In the genomic region with DNA sequence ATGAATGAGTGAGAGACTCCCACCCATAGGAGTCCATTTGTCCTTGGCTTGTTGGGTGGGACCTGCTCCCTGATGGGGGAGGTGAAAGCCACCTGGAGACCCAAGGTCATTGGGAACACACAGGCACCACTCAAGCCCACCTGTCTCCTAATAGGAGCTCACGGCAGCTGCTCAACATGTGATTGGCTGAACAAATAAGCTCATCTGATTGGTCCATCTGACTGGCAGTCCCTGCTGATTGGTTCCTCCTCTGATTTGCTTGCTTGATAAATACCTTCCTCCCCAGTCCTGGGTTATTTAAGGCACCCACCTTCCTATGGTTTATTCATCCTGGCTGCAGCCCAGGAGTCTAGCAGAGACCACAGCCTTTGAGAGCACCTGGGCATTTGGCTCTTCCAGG, we compare ENCODE assay signal across 27 cellular contexts.
DNase-seq lines count a peak whose midpoint lies in the region; ATAC-seq, FAIRE-seq and TF ChIP-seq lines count a peak whose summit lies in the region.
"Had no signal": no experiment of that assay in that cellular context is flagged by ENCODE, and none has a peak within 500 bp of the region (broad histone marks: within the 10 kb centered on the region; RNA-seq: fewer than 3 reads in every experiment).

No MANE protein-coding gene starts in this region.

- H3K27ac ChIP-seq in Karpas-422 (ENCODE audit: low read length) = no peak overlapping the region
- no peak overlapping the region for H3K27ac ChIP-seq in K562 (ENCODE audit: extremely low read depth, low read depth, low read length)
- H3K27ac ChIP-seq in testis = no peak overlapping the region
- H3K27ac ChIP-seq: BLaER1 had no signal

- no peak for TF ChIP-seq RAD21 in K562 (CRISPR knock-in tag; conservative IDR thresholded peaks at IDR 0.05 in 1 of 2, IDR thresholded peaks at IDR 0.05 in 1 of 2)

- no peaks in the 10 kb centered on the region for H4K20me1 ChIP-seq in Karpas-422 (ENCODE audit: insufficient read depth, low read depth, low read length)
- H4K20me1 ChIP-seq in K562 (replicated peaks; ENCODE audit: control insufficient read depth, insufficient read depth, low read length) = peaks cover 7% of the 10 kb centered on the region; the same call in 1 of the 2 replicates

- TF ChIP-seq POLR2A in K562 (conservative IDR thresholded peaks at IDR 0.05) (no peak), testis (IDR thresholded peaks at IDR 0.05) (no peak)

- H2AFZ ChIP-seq in Karpas-422 (ENCODE audit: low read length) (no peak overlapping the region), K562 (ENCODE audit: low read depth, low read length) (no peak overlapping the region)

- WGBS in K562 (ENCODE audit: insufficient coverage, low coverage, missing lambda C conversion rate) = 5% methylated on average over 1 of the region's 1 CpG
- WGBS in testis, 2 donors = 55 to 60% methylated on average over 1 of the region's 1 CpG

- no peaks in the 10 kb centered on the region for H3K9me2 ChIP-seq in Karpas-422 (replicated peaks; ENCODE audit: insufficient read depth, low read length)

- H3K4me3 ChIP-seq in Karpas-422 (ENCODE audit: low read length) = no peak overlapping the region
- no peak overlapping the region for H3K4me3 ChIP-seq in K562
- no peak overlapping the region for H3K4me3 ChIP-seq in testis
- H3K4me3 ChIP-seq: BLaER1, GM12878 had no signal

- no peaks in the 10 kb centered on the region for H3K9me3 ChIP-seq in Karpas-422 (ENCODE audit: low read length)
- no peaks in the 10 kb centered on the region for H3K9me3 ChIP-seq in K562 (replicated peaks; ENCODE audit: control insufficient read depth, insufficient read depth, low read depth, low read length)
- H3K9me3 ChIP-seq in testis = no peaks in the 10 kb centered on the region
- H3K9me3 ChIP-seq: BE2C, BLaER1 had no signal

- in situ Hi-C loops in K562 (cut with MboI) = no loop called here

- FAIRE-seq in K562 (lab: Jason Lieb, UNC) = no peak
- FAIRE-seq: A204.1, GM12878, GM12892, GM18507 had no signal

- DNase-seq in NCI-H82 (lab: John Stamatoyannopoulos, UW) (peak; percentile 14), NCI-H82 treated with DMSO at 0.1 percent for 48 hours (lab: John Stamatoyannopoulos, UW; ENCODE audit: unreplicated experiment) (no peak), Karpas-422 (peak; percentile 57), K562 (ENCODE audit: extremely low read depth in 1 of 4, low spot score in 3 of 4) (peak; percentile 4 to 42 (median 36)), testis (peak; percentile 18), HuH-7.5 (ENCODE audit: low spot score) (no peak)
- DNase-seq: 8988T; ACHN; BE2C; C1 segment of cervical spinal cord; CD4-positive, alpha-beta memory T cell; CD4-positive, CD25-positive, alpha-beta regulatory T cell; CD8-positive, alpha-beta memory T cell; COR-L47; DMS 273 treated with DMSO at 0.1 percent for 48 hours; DMS153; DMS53; DMS79; DND-41; EL; GDM1 had no signal

- H3K4me1 ChIP-seq in Karpas-422 (ENCODE audit: low read length) (no peaks in the 10 kb centered on the region), K562 (replicated peaks in 1 of 2; ENCODE audit: control insufficient read depth in 2 of 2, insufficient read depth in 2 of 2, low read length in 2 of 2) (no peaks in the 10 kb centered on the region), testis (no peaks in the 10 kb centered on the region)
- H3K4me1 ChIP-seq: BE2C, BLaER1 had no signal

- BruUV-seq in K562 (replicated peaks; lab: Mats Ljungman, UMichigan) = no TSS peak

- H3K9me1 ChIP-seq in K562 (ENCODE audit: control insufficient read depth, insufficient read depth, low read length) = no peaks in the 10 kb centered on the region

- H3K4me2 ChIP-seq in Karpas-422 (ENCODE audit: low read depth, low read length, poor library complexity, severe bottlenecking) (no peak overlapping the region), K562 (ENCODE audit: insufficient read depth, low read length) (no peak overlapping the region)
- H3K4me2 ChIP-seq: BLaER1 had no signal

- POLR2A ChIA-PET in K562 (lab: Yijun Ruan, JAX) = interaction anchor here (0.6 to 0.8 kb wide), 2 partner anchors 14 to 15 kb away, joined by 3 read pairs; no protein-coding TSS in a partner anchor

- intact Hi-C loops in K562 (cut with micrococcal nuclease) (no loop called here), testis (cut with DNase I; ENCODE audit: low total_unique reads) (no loop called here)

- no peak overlapping the region for H3K9ac ChIP-seq in Karpas-422 (ENCODE audit: low read length)
- H3K9ac ChIP-seq in K562 (ENCODE audit: insufficient read depth in 1 of 2, low read depth in 2 of 2, low read length in 2 of 2) = no peak overlapping the region
- H3K9ac ChIP-seq: BLaER1 had no signal

- TF ChIP-seq CTCF in K562 (IDR thresholded peaks at IDR 0.05 in 2 of 3, conservative IDR thresholded peaks at IDR 0.05 in 1 of 3; ENCODE audit: insufficient read depth in 2 of 3, low read depth in 1 of 3, low read length in 3 of 3) = no peak
- no peak for TF ChIP-seq CTCF in testis (IDR thresholded peaks at IDR 0.05)

- H3K36me3 ChIP-seq in Karpas-422 (ENCODE audit: insufficient read depth, low read length) = no peaks in the 10 kb centered on the region
- no peaks in the 10 kb centered on the region for H3K36me3 ChIP-seq in K562 (ENCODE audit: control insufficient read depth, insufficient read depth, low read length)
- H3K36me3 ChIP-seq in testis (ENCODE audit: low read depth, missing control alignments) = no peaks in the 10 kb centered on the region
- H3K36me3 ChIP-seq: BE2C, BLaER1 had no signal

- CTCF ChIA-PET in K562 (lab: Yijun Ruan, JAX; ENCODE audit: low intra/inter-chr PET ratio) = no interaction called here

- no peak for TF ChIP-seq EP300 in K562 (IDR thresholded peaks at IDR 0.05; ENCODE audit: low read length)

- H3K79me2 ChIP-seq in Karpas-422 (ENCODE audit: low read length) (no peaks in the 10 kb centered on the region), K562 (ENCODE audit: control insufficient read depth, insufficient read depth, low read length) (no peaks in the 10 kb centered on the region)

- no peaks in the 10 kb centered on the region for H3K27me3 ChIP-seq in Karpas-422 (ENCODE audit: low read length)
- no peaks in the 10 kb centered on the region for H3K27me3 ChIP-seq in K562 (ENCODE audit: control insufficient read depth in 2 of 2, insufficient read depth in 2 of 2, low read length in 2 of 2)
- H3K27me3 ChIP-seq in testis = no peaks in the 10 kb centered on the region
- H3K27me3 ChIP-seq: BE2C, BLaER1 had no signal

- no peak for ATAC-seq in K562
- ATAC-seq in HG02763 (IDR thresholded peaks at IDR 0.05; ENCODE audit: unreplicated experiment) = no peak
- ATAC-seq: GM12878 had no signal

TF ChIP-seq in K562, 482 proteins besides CTCF, POLR2A, EP300 and RAD21 (continues in another document):
- TF ChIP-seq, protein P1, sequence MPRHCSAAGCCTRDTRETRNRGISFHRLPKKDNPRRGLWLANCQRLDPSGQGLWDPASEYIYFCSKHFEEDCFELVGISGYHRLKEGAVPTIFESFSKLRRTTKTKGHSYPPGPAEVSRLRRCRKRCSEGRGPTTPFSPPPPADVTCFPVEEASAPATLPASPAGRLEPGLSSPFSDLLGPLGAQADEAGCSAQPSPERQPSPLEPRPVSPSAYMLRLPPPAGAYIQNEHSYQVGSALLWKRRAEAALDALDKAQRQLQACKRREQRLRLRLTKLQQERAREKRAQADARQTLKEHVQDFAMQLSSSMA (CRISPR knock-in tag; IDR thresholded peaks at IDR 0.05) = no peak
- TF ChIP-seq, protein P2, sequence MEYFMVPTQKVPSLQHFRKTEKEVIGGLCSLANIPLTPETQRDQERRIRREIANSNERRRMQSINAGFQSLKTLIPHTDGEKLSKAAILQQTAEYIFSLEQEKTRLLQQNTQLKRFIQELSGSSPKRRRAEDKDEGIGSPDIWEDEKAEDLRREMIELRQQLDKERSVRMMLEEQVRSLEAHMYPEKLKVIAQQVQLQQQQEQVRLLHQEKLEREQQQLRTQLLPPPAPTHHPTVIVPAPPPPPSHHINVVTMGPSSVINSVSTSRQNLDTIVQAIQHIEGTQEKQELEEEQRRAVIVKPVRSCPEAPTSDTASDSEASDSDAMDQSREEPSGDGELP (CRISPR knock-in tag; IDR thresholded peaks at IDR 0.05; ENCODE audit: borderline replicate concordance) = no peak
- TF ChIP-seq NR4A1 (CRISPR knock-in tag; IDR thresholded peaks at IDR 0.05) (no peak), NR4A1 (tag; IDR thresholded peaks at IDR 0.05) (no peak), HDAC6 (IDR thresholded peaks at IDR 0.05; ENCODE audit: low read depth, low read length) (no peak), NFYB (IDR thresholded peaks at IDR 0.05; ENCODE audit: extremely low read depth, insufficient read length) (peak; percentile 68), POLR3G (IDR thresholded peaks at IDR 0.05; ENCODE audit: extremely low read depth, insufficient read length, insufficient replicate concordance) (no peak), RBBP5 (IDR thresholded peaks at IDR 0.05; ENCODE audit: borderline replicate concordance, insufficient read depth, low read length, poor library complexity, severe bottlenecking) (no peak), FOS (IDR thresholded peaks at IDR 0.05; ENCODE audit: extremely low read depth, insufficient read length) (peak; percentile 21), DNMT1 (IDR thresholded peaks at IDR 0.05) (no peak), SRSF7 (optimal IDR thresholded peaks at IDR 0.05; ENCODE audit: low read depth, low read length) (no peak)

Comparison
In these comparisons a context has a peak if more than half of its experiments do, and no peak if none do; other contexts are left out.
1. DNase-seq: peak in NCI-H82 (single experiment), Karpas-422 (single experiment), K562 (4 of 4) and testis (single experiment); none in NCI-H82 treated with DMSO at 0.1 percent for 48 hours (single experiment) and HuH-7.5 (single experiment).